10 cellular contexts compared by ENCODE assay signal in genomic region chrX:69060631-69061408, GRCh38.
DNase-seq lines count a peak whose midpoint lies in the region; ATAC-seq, FAIRE-seq and TF ChIP-seq lines count a peak whose summit lies in the region.
"Had no signal": no experiment of that assay in that cellular context is flagged by ENCODE, and none has a peak within 500 bp of the region (broad histone marks: within the 10 kb centered on the region; RNA-seq: fewer than 3 reads in every experiment).

No MANE protein-coding gene starts in this region.

- no peak overlapping the region for H2AFZ ChIP-seq in endothelial cell of umbilical vein (ENCODE audit: low read depth, low read length)

- H3K27me3 Mint-ChIP-seq in T-helper 2 cell treated with Interferon-gamma antibody and Interleukin-4, amounts not matched to agents 5 μg/mL and 100 μg/mL, for 36 hours (ENCODE audit: low read depth) = no peaks in the 10 kb centered on the region
- H3K27me3 Mint-ChIP-seq: stimulated activated naive CD8-positive, alpha-beta T cell treated with anti-CD3 and anti-CD28 coated beads, Interleukin-15, Interleukin-2, amounts not matched to agents 100 ng/mL and 50 ng/mL, for 24 hours had no signal

- H3K9me3 ChIP-seq in endothelial cell of umbilical vein (replicated peaks; ENCODE audit: control insufficient read depth, insufficient read depth, low read length) = no peaks in the 10 kb centered on the region

- H3K9me1 ChIP-seq in endothelial cell of umbilical vein (replicated peaks; ENCODE audit: control insufficient read depth, extremely low read depth, insufficient read depth, low read length) = no peaks in the 10 kb centered on the region

- dilution Hi-C loops in endothelial cell of umbilical vein (cut with MboI; ENCODE audit: extremely low pct_ligation_motif_present, low sequenced_read_pairs) = no loop called here

- H3K27me3 ChIP-seq in endothelial cell of umbilical vein (ENCODE audit: control insufficient read depth in 2 of 2, insufficient read depth in 2 of 2, low read length in 2 of 2) (no peaks in the 10 kb centered on the region), mesendoderm (ENCODE audit: insufficient read depth, low read length, poor library complexity) (no peaks in the 10 kb centered on the region)

- no peak overlapping the region for H4K8ac ChIP-seq in mesendoderm (ENCODE audit: low read depth, low read length)

- no peak overlapping the region for H3K4me2 ChIP-seq in endothelial cell of umbilical vein (ENCODE audit: insufficient read depth, low read length)
- no peak overlapping the region for H3K4me2 ChIP-seq in mesendoderm (ENCODE audit: low read length)

- no peak overlapping the region for H3K9ac ChIP-seq in endothelial cell of umbilical vein (replicated peaks; ENCODE audit: extremely low read depth, insufficient read depth, low read length)
- no peak overlapping the region for H3K9ac ChIP-seq in mesendoderm (ENCODE audit: low read length)

- H3K36me3 Mint-ChIP-seq in activated naive CD4-positive, alpha-beta T cell treated with anti-CD3 and anti-CD28 coated beads, Interleukin-2, amount 50 U/mL, for 72 hours = no peaks in the 10 kb centered on the region
- no peaks in the 10 kb centered on the region for H3K36me3 Mint-ChIP-seq in T-helper 2 cell treated with Interferon-gamma antibody and Interleukin-4, amounts not matched to agents 5 μg/mL and 100 μg/mL, for 36 hours (ENCODE audit: low read depth)

- H4K20me1 ChIP-seq in endothelial cell of umbilical vein (replicated peaks; ENCODE audit: control insufficient read depth, extremely low read depth, insufficient read depth, low read length) = no peaks in the 10 kb centered on the region

- H3K4me3 Mint-ChIP-seq in T-helper 2 cell treated with Interferon-gamma antibody and Interleukin-4, amounts not matched to agents 5 μg/mL and 100 μg/mL, for 36 hours = no peak overlapping the region
- H3K4me3 Mint-ChIP-seq: stimulated activated naive CD8-positive, alpha-beta T cell treated with anti-CD3 and anti-CD28 coated beads, Interleukin-15, Interleukin-2, amounts not matched to agents 100 ng/mL and 50 ng/mL, for 24 hours had no signal

- no peak overlapping the region for H3K18ac ChIP-seq in mesendoderm (ENCODE audit: low read length)

- no peak for TF ChIP-seq POLR2A in endothelial cell of umbilical vein (IDR thresholded peaks at IDR 0.05; ENCODE audit: low read depth, low read length)

- H2BK5ac ChIP-seq in mesendoderm (ENCODE audit: low read length) = no peak overlapping the region

- H3K4me1 ChIP-seq in endothelial cell of umbilical vein (ENCODE audit: control insufficient read depth, extremely low read depth, insufficient read depth, low read length) = no peaks in the 10 kb centered on the region
- no peaks in the 10 kb centered on the region for H3K4me1 ChIP-seq in mesendoderm (ENCODE audit: control insufficient read depth, low read depth, low read length)

- H3K27ac ChIP-seq in endothelial cell of umbilical vein (ENCODE audit: insufficient read depth, low read depth, low read length) (no peak overlapping the region), mesendoderm (ENCODE audit: low read depth, low read length) (no peak overlapping the region)

- BruUV-seq in endothelial cell of umbilical vein (replicated peaks; lab: Mats Ljungman, UMichigan) = no TSS peak

- intact Hi-C loops in endothelial cell of umbilical vein (cut with micrococcal nuclease) = loop anchor here (1.0 kb wide), 1 partner anchor 233 kb away; no protein-coding TSS in a partner anchor

- H3K27ac Mint-ChIP-seq in activated naive CD4-positive, alpha-beta T cell treated with anti-CD3 and anti-CD28 coated beads, Interleukin-2, amount 50 U/mL, for 72 hours = no peak overlapping the region
- no peak overlapping the region for H3K27ac Mint-ChIP-seq in T-helper 2 cell treated with Interferon-gamma antibody and Interleukin-4, amounts not matched to agents 5 μg/mL and 100 μg/mL, for 36 hours
- H3K27ac Mint-ChIP-seq: activated T-helper 2 cell treated with anti-CD3 and anti-CD28 coated beads, Interferon-gamma antibody, Interleukin-2, Interleukin-4, amounts not matched to agents 10 μg/mL and 5 μg/mL and 100 μg/mL, durations not matched to agents 14 hours and 24 hours and 36 hours; stimulated activated naive CD8-positive, alpha-beta T cell treated with anti-CD3 and anti-CD28 coated beads, Interleukin-15, Interleukin-2, amounts not matched to agents 100 ng/mL and 50 ng/mL, for 24 hours had no signal

- no CpG with 5 or more reads among the region's 6 CpGs for WGBS in mesendoderm (ENCODE audit: extremely low coverage, insufficient coverage, low lambda C conversion rate)

- H2BK15ac ChIP-seq in mesendoderm (replicated peaks; ENCODE audit: low read depth) = no peak overlapping the region

- H3K56ac ChIP-seq in mesendoderm (ENCODE audit: low read length) = peak overlapping the region; percentile 34

- no peak for ATAC-seq in activated naive CD4-positive, alpha-beta T cell treated with anti-CD3 and anti-CD28 coated beads, Interleukin-2, amount 50 U/mL, for 72 hours
- ATAC-seq in HG03521 (IDR thresholded peaks at IDR 0.05; ENCODE audit: unreplicated experiment) (no peak), HG03095 (IDR thresholded peaks at IDR 0.05; ENCODE audit: unreplicated experiment) (no peak)

- no peaks in the 10 kb centered on the region for H3K4me1 Mint-ChIP-seq in T-helper 2 cell treated with Interferon-gamma antibody and Interleukin-4, amounts not matched to agents 5 μg/mL and 100 μg/mL, for 36 hours (ENCODE audit: low read depth)

- no peak overlapping the region for H3K4ac ChIP-seq in mesendoderm (ENCODE audit: low read depth, low read length)

- FAIRE-seq in endothelial cell of umbilical vein (lab: Jason Lieb, UNC) = peak; percentile 92

- no peak overlapping the region for H3K23ac ChIP-seq in mesendoderm (ENCODE audit: low read length)

- H3K36me3 ChIP-seq in endothelial cell of umbilical vein (ENCODE audit: control insufficient read depth in 2 of 2, extremely low read depth in 1 of 2, insufficient read depth in 2 of 2, low read length in 2 of 2) (no peaks in the 10 kb centered on the region), mesendoderm (ENCODE audit: control insufficient read depth, insufficient read depth, low read length) (no peaks in the 10 kb centered on the region)

- no peak overlapping the region for H2AK5ac ChIP-seq in mesendoderm (ENCODE audit: low read length)

- CTCF ChIA-PET in endothelial cell of umbilical vein (lab: Charles Lee) = interaction anchor here (0.6 to 4.3 kb wide), 20 partner anchors 11 to 328 kb away, joined by 3 to 164 read pairs (median 4); partner anchors contain the start of gene EFNB1

- POLR2A ChIA-PET in endothelial cell of umbilical vein (lab: Charles Lee) = interaction anchor here (2.1 kb wide), 1 partner anchor 232 kb away, joined by 27 read pairs; the partner anchor contains the start of gene EFNB1

- no peaks in the 10 kb centered on the region for H3K9me3 Mint-ChIP-seq in activated naive CD4-positive, alpha-beta T cell treated with anti-CD3 and anti-CD28 coated beads, Interleukin-2, amount 50 U/mL, for 72 hours
- H3K9me3 Mint-ChIP-seq in T-helper 2 cell treated with Interferon-gamma antibody and Interleukin-4, amounts not matched to agents 5 μg/mL and 100 μg/mL, for 36 hours = no peaks in the 10 kb centered on the region
- H3K9me3 Mint-ChIP-seq: activated T-helper 2 cell treated with anti-CD3 and anti-CD28 coated beads, Interferon-gamma antibody, Interleukin-2, Interleukin-4, amounts not matched to agents 10 μg/mL and 5 μg/mL and 100 μg/mL, durations not matched to agents 14 hours and 24 hours and 36 hours; stimulated activated naive CD8-positive, alpha-beta T cell treated with anti-CD3 and anti-CD28 coated beads, Interleukin-15, Interleukin-2, amounts not matched to agents 100 ng/mL and 50 ng/mL, for 24 hours had no signal

- H3K79me2 ChIP-seq in endothelial cell of umbilical vein (ENCODE audit: control insufficient read depth, insufficient read depth, low read length) (no peaks in the 10 kb centered on the region), mesendoderm (ENCODE audit: control insufficient read depth, insufficient read depth, low read length) (no peaks in the 10 kb centered on the region)

- peak; percentile 50 for TF ChIP-seq CTCF in AG09309 (IDR thresholded peaks at IDR 0.05; ENCODE audit: control insufficient read depth, insufficient read depth, low read depth, low read length, missing control alignments)
- peak in 1 of 2 donors; percentile 42 for TF ChIP-seq CTCF in endothelial cell of umbilical vein (IDR thresholded peaks at IDR 0.05; ENCODE audit: extremely low read depth in 1 of 2, insufficient read depth in 1 of 2, low read depth in 1 of 2, low read length in 2 of 2)

- H4K5ac ChIP-seq in mesendoderm (ENCODE audit: low read length) = no peak overlapping the region

- no peaks in the 10 kb centered on the region for H3K79me1 ChIP-seq in mesendoderm (ENCODE audit: low read length)

- no peak overlapping the region for H2BK120ac ChIP-seq in mesendoderm (ENCODE audit: low read depth, low read length)

- H3K4me3 ChIP-seq in AG09309 (ENCODE audit: control insufficient read depth, low read depth, low read length) (no peak overlapping the region), endothelial cell of umbilical vein (replicated peaks in 1 of 3; ENCODE audit: insufficient read depth in 1 of 3, low read depth in 1 of 3, low read length in 3 of 3) (no peak overlapping the region), mesendoderm (ENCODE audit: low read length) (no peak overlapping the region)

- DNase-seq in AG09309 (ENCODE audit: low read depth) = no peak
- peak; percentile 2 for DNase-seq in NCI-H1092 (lab: John Stamatoyannopoulos, UW)
- peak; percentile 33 for DNase-seq in endothelial cell of umbilical vein (ENCODE audit: low read depth, low spot score)
- DNase-seq in mesendoderm = peak; percentile 76
- no peak for DNase-seq in activated naive CD4-positive, alpha-beta T cell treated with anti-CD3 and anti-CD28 coated beads, Interleukin-2, amount 50 U/mL, for 72 hours (ENCODE audit: low spot score in 2 of 2)
- no peak for DNase-seq in T-helper 2 cell treated with Interferon-gamma antibody and Interleukin-4, amounts not matched to agents 5 μg/mL and 100 μg/mL, for 36 hours (ENCODE audit: low spot score)

TF ChIP-seq in endothelial cell of umbilical vein, 7 proteins besides CTCF, POLR2A, EP300 and RAD21:
- TF ChIP-seq JUN (IDR thresholded peaks at IDR 0.05; ENCODE audit: borderline replicate concordance, insufficient read depth, insufficient read length, low read depth) (no peak), FOS (IDR thresholded peaks at IDR 0.05; ENCODE audit: borderline replicate concordance, insufficient read depth, low read length) (no peak), MYC (IDR thresholded peaks at IDR 0.05; ENCODE audit: low read depth, low read length) (no peak), POLR2AphosphoS5 (IDR thresholded peaks at IDR 0.05; ENCODE audit: insufficient read depth, low read depth, low read length) (no peak), EZH2 (IDR thresholded peaks at IDR 0.05; ENCODE audit: borderline replicate concordance, low read depth, low read length, severe bottlenecking) (no peak), MAX (IDR thresholded peaks at IDR 0.05; ENCODE audit: insufficient read depth, insufficient read length) (no peak), GATA2 (IDR thresholded peaks at IDR 0.05; ENCODE audit: insufficient read depth, insufficient read length, low read depth, low read length) (no peak)

Comparison
In these comparisons a context has a peak if more than half of its experiments do, and no peak if none do; other contexts are left out.
1. DNase-seq: peak in NCI-H1092 (single experiment), endothelial cell of umbilical vein (single experiment) and mesendoderm (single experiment); none in AG09309 (single experiment), activated naive CD4-positive, alpha-beta T cell treated with anti-CD3 and anti-CD28 coated beads, Interleukin-2, amount 50 U/mL, for 72 hours (0 of 2) and T-helper 2 cell treated with Interferon-gamma antibody and Interleukin-4, amounts not matched to agents 5 μg/mL and 100 μg/mL, for 36 hours (single experiment).